ENCODE assay signal across 16 cellular contexts in the genomic region with DNA sequence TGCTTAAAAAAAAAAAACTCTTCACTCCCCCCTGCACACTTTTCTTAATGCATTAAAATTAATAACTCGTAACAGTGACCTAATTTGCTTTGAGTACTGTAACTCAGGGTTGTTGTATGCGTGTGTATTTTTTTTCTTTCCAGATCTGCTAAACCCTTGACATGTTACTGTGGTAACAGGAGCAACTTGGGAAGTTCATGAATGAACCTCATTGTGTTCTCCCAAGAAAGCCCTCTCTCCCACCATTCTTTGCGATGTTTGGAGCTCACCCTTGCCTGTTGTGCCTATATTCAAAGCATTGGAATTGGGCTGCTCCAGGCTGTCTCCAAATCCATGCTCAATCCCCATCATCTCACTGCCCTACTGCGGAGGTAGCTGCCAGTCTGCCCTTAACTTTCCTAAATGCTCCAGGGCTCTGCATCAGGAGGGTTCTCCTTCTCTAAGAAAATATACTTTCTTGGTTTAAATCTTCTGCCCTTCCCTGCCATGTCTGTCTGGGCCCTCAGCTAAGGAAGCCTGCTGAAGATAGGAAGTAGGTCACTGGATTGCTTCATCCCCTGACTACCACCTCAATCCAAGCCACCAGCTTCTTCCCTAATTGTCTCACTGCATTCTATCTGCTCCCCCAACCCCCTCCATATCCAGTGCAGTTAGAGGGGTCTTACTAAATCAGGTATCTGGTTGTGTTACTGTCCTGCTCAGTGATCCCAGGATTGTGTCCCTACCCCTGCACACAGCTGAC.
DNase-seq lines count a peak whose midpoint lies in the region; ATAC-seq and TF ChIP-seq lines count a peak whose summit lies in the region.
"Had no signal": no experiment of that assay in that cellular context is flagged by ENCODE, and none has a peak within 500 bp of the region (broad histone marks: within the 10 kb centered on the region; RNA-seq: fewer than 3 reads in every experiment).

No MANE protein-coding gene starts in this region.

- no peak for TF ChIP-seq CTCF in AG10803 (conservative IDR thresholded peaks at IDR 0.05; ENCODE audit: low read length)
- TF ChIP-seq CTCF in HFFc6 (IDR thresholded peaks at IDR 0.05): no peak
- TF ChIP-seq CTCF in lower lobe of right lung (IDR thresholded peaks at IDR 0.05): no peak
- TF ChIP-seq CTCF in ascending aorta (IDR thresholded peaks at IDR 0.05): no peak

- peaks cover 4% of the 10 kb centered on the region for H3K27me3 Mint-ChIP-seq in HFFc6 (ENCODE audit: insufficient read depth)

- H3K27ac Mint-ChIP-seq in HFFc6: peak overlapping the region; percentile 88
- H3K27ac Mint-ChIP-seq: naive thymus-derived CD4-positive, alpha-beta T cell; T-helper 17 cell; WTC11 had no signal

- 0 out of 2 replicates have a peak, but pooled peaks cover 4% of the 10 kb centered on the region for H3K9me3 ChIP-seq in SK-N-MC (ENCODE audit: low read depth, low read length)
- no peaks in the 10 kb centered on the region for H3K9me3 ChIP-seq in lower lobe of right lung
- no peaks in the 10 kb centered on the region for H3K9me3 ChIP-seq in ascending aorta
- no peaks in the 10 kb centered on the region for H3K9me3 ChIP-seq in SJCRH30 (replicated peaks)
- H3K9me3 ChIP-seq in MG63: no peaks in the 10 kb centered on the region
- H3K9me3 ChIP-seq: gastrocnemius medialis had no signal

- H3K4me1 Mint-ChIP-seq in HFFc6 (ENCODE audit: low read depth): peaks cover 63% of the 10 kb centered on the region
- H3K4me1 Mint-ChIP-seq: T-helper 17 cell had no signal

- peaks cover 44% of the 10 kb centered on the region for H3K36me3 Mint-ChIP-seq in HFFc6 (ENCODE audit: low read depth)
- H3K36me3 Mint-ChIP-seq: naive thymus-derived CD4-positive, alpha-beta T cell had no signal

- ATAC-seq in lower lobe of right lung (peak; percentile 69 to 70), HG03175 (IDR thresholded peaks at IDR 0.05; ENCODE audit: unreplicated experiment) (no peak)
- ATAC-seq: naive thymus-derived CD4-positive, alpha-beta T cell; T-helper 17 cell; WTC11 had no signal

- H3K27ac ChIP-seq in SK-N-MC (peak overlapping the region; percentile 70; the same call in 1 of the 2 replicates), lower lobe of right lung (peak overlapping the region; percentile 79), ascending aorta (no peak overlapping the region), SJCRH30 (no peak overlapping the region)
- H3K27ac ChIP-seq: gastrocnemius medialis had no signal

- H3K4me3 Mint-ChIP-seq in HFFc6: no peak overlapping the region
- H3K4me3 Mint-ChIP-seq: naive thymus-derived CD4-positive, alpha-beta T cell; T-helper 17 cell; WTC11 had no signal

- H3K4me3 ChIP-seq in AG10803 (ENCODE audit: low read length) (no peak overlapping the region), SK-N-MC (no peak overlapping the region), lower lobe of right lung (no peak overlapping the region), ascending aorta (no peak overlapping the region), SJCRH30 (no peak overlapping the region), MG63 (no peak overlapping the region)
- H3K4me3 ChIP-seq: gastrocnemius medialis had no signal

- intact Hi-C loops in lower lobe of right lung (cut with DNase I) (no loop called here), ascending aorta (cut with DNase I) (no loop called here)

- no peaks in the 10 kb centered on the region for H3K27me3 ChIP-seq in lower lobe of right lung (ENCODE audit: low read depth)
- H3K27me3 ChIP-seq in ascending aorta: no peaks in the 10 kb centered on the region
- no peaks in the 10 kb centered on the region for H3K27me3 ChIP-seq in SJCRH30
- no peaks in the 10 kb centered on the region for H3K27me3 ChIP-seq in MG63
- H3K27me3 ChIP-seq: gastrocnemius medialis had no signal

- H3K36me3 ChIP-seq in SK-N-MC (ENCODE audit: insufficient read depth, low read length) (no peaks in the 10 kb centered on the region), lower lobe of right lung (no peaks in the 10 kb centered on the region), ascending aorta (no peaks in the 10 kb centered on the region), SJCRH30 (no peaks in the 10 kb centered on the region), MG63 (no peaks in the 10 kb centered on the region; the same call in 1 of the 2 replicates)
- H3K36me3 ChIP-seq: gastrocnemius medialis had no signal

- H3K4me1 ChIP-seq in lower lobe of right lung: peaks cover 7% of the 10 kb centered on the region
- H3K4me1 ChIP-seq in ascending aorta: no peaks in the 10 kb centered on the region
- no peaks in the 10 kb centered on the region for H3K4me1 ChIP-seq in SJCRH30
- H3K4me1 ChIP-seq: gastrocnemius medialis had no signal

- no peak overlapping the region for H3K9ac ChIP-seq in SK-N-MC (ENCODE audit: insufficient read length)

- DNase-seq in AG10803 (ENCODE audit: low read depth) (peak; percentile 54), HFFc6 (no peak), SK-N-MC (ENCODE audit: low read depth, low spot score) (peak; percentile 2), lower lobe of right lung (no peak), ascending aorta (ENCODE audit: low spot score in 2 of 2) (no peak), SJCRH30 (no peak), MG63 (no peak)
- DNase-seq: activated CD8-positive, alpha-beta memory T cell treated with anti-CD3 and anti-CD28 coated beads for 24 hours; gastrocnemius medialis; KBM-7; naive thymus-derived CD4-positive, alpha-beta T cell; NCI-H1694 treated with DMSO at 0.1 percent for 48 hours; NCI-H748 treated with DMSO at 0.1 percent for 48 hours; T-helper 17 cell had no signal

- H3K9me3 Mint-ChIP-seq in HFFc6: peaks cover 13% of the 10 kb centered on the region

Comparison
In these comparisons a context has a peak if more than half of its experiments do, and no peak if none do; other contexts are left out.
1. DNase-seq: peak in AG10803 (single experiment) and SK-N-MC (single experiment); none in HFFc6 (single experiment), lower lobe of right lung (single experiment), ascending aorta (0 of 2), SJCRH30 (0 of 2) and MG63 (single experiment).
2. H3K27ac ChIP-seq: peak in SK-N-MC (single experiment) and lower lobe of right lung (single experiment); none in ascending aorta (0 of 2) and SJCRH30 (single experiment).